ENCODE assay signal across 8 cellular contexts in genomic region chr9:127578952-127579853, GRCh38. TPM values are rescaled to one million over a fixed set of nuclear protein-coding genes. Genes with fewer than 3 reads are reported as not detected.
A peak's percentile ranks its signal among the peaks of the same experiment; 100 is the strongest.
DNase-seq lines count a peak whose midpoint lies in the region; ATAC-seq lines count a peak whose summit lies in the region.

No MANE protein-coding gene starts in this region.

- peaks cover 13% of the 10 kb centered on the region for H3K4me1 ChIP-seq in CD4-positive, CD25-positive, alpha-beta regulatory T cell (ENCODE audit: control insufficient read depth, insufficient read depth, low read length, poor library complexity, severe bottlenecking)

- ATAC-seq in CD4-positive, CD25-positive, alpha-beta regulatory T cell (ENCODE audit: low read depth in 2 of 2): peak; percentile 100
- ATAC-seq in activated T-helper 17 cell treated with anti-CD3 and anti-CD28 coated beads, Interleukin-2, amount 50 U/mL, for 72 hours (replicated peaks): peak; percentile 98
- peak; percentile 99 to 100 for ATAC-seq in natural killer cell treated with Interleukin-12 subunit alpha and Interleukin-12 subunit beta and Interleukin-15 and Interleukin-18, amount 100 ng/mL, for 72 hours

- no peaks in the 10 kb centered on the region for H3K9me3 ChIP-seq in CD4-positive, CD25-positive, alpha-beta regulatory T cell (ENCODE audit: control insufficient read depth in 2 of 2, low read length in 2 of 2)

- H3K27ac ChIP-seq in CD4-positive, CD25-positive, alpha-beta regulatory T cell (ENCODE audit: insufficient read depth, low read length, poor library complexity, severe bottlenecking): peak overlapping the region; percentile 53

- H3K4me3 Mint-ChIP-seq in CD4-positive, CD25-positive, alpha-beta regulatory T cell: peak overlapping the region in 3 of 4 donors; percentile 3 to 50 (median 33)
- H3K4me3 Mint-ChIP-seq in activated T-helper 17 cell treated with anti-CD3 and anti-CD28 coated beads, Interleukin-2, amount 50 U/mL, for 72 hours: peak overlapping the region; percentile 92
- H3K4me3 Mint-ChIP-seq in natural killer cell treated with Interleukin-12 subunit alpha and Interleukin-12 subunit beta and Interleukin-15 and Interleukin-18, amount 100 ng/mL, for 72 hours: peak overlapping the region; percentile 89

- no peaks in the 10 kb centered on the region for H3K36me3 ChIP-seq in CD4-positive, CD25-positive, alpha-beta regulatory T cell (ENCODE audit: control insufficient read depth, insufficient read depth, low read length)

- no peaks in the 10 kb centered on the region for H3K9me3 Mint-ChIP-seq in CD4-positive, CD25-positive, alpha-beta regulatory T cell
- H3K9me3 Mint-ChIP-seq in activated T-helper 17 cell treated with anti-CD3 and anti-CD28 coated beads, Interleukin-2, amount 50 U/mL, for 72 hours: no peaks in the 10 kb centered on the region
- H3K9me3 Mint-ChIP-seq in natural killer cell treated with Interleukin-12 subunit alpha and Interleukin-12 subunit beta and Interleukin-15 and Interleukin-18, amount 100 ng/mL, for 72 hours: no peaks in the 10 kb centered on the region

- H3K27ac Mint-ChIP-seq in CD4-positive, CD25-positive, alpha-beta regulatory T cell: peak overlapping the region; percentile 52 to 92 (median 88)
- peak overlapping the region; percentile 94 for H3K27ac Mint-ChIP-seq in activated T-helper 17 cell treated with anti-CD3 and anti-CD28 coated beads, Interleukin-2, amount 50 U/mL, for 72 hours
- peak overlapping the region; percentile 90 to 94 for H3K27ac Mint-ChIP-seq in natural killer cell treated with Interleukin-12 subunit alpha and Interleukin-12 subunit beta and Interleukin-15 and Interleukin-18, amount 100 ng/mL, for 72 hours

- H3K4me3 ChIP-seq in CD4-positive, CD25-positive, alpha-beta regulatory T cell (ENCODE audit: low read depth, low read length): no peak overlapping the region

- DNase-seq in CD4-positive, CD25-positive, alpha-beta regulatory T cell: peak; percentile 24 to 91 (median 35)
- peak; percentile 93 for DNase-seq in HT-29 (ENCODE audit: low spot score)
- peak; percentile 100 for DNase-seq in RKO (ENCODE audit: low spot score)
- peak; percentile 98 for DNase-seq in fibroblast of gingiva (ENCODE audit: low read depth)
- peak; percentile 92 for DNase-seq in natural killer cell treated with Interleukin-12 subunit alpha and Interleukin-12 subunit beta and Interleukin-15 and Interleukin-18, amount 100 ng/mL, for 72 hours (ENCODE audit: low spot score)
- peak; percentile 62 to 80 for DNase-seq in stimulated activated CD8-positive, alpha-beta memory T cell treated with anti-CD3 and anti-CD28 coated beads, Interleukin-7, amount 100 ng/mL, for 4 hours (ENCODE audit: low read depth in 2 of 2)
- no peak for DNase-seq in GM19238 (ENCODE audit: insufficient read length, low spot score)

- no peaks in the 10 kb centered on the region for H3K27me3 ChIP-seq in CD4-positive, CD25-positive, alpha-beta regulatory T cell (ENCODE audit: control insufficient read depth, insufficient read depth, low read length)

- no peaks in the 10 kb centered on the region for H3K36me3 Mint-ChIP-seq in CD4-positive, CD25-positive, alpha-beta regulatory T cell
- H3K36me3 Mint-ChIP-seq in activated T-helper 17 cell treated with anti-CD3 and anti-CD28 coated beads, Interleukin-2, amount 50 U/mL, for 72 hours (ENCODE audit: low read depth): peaks cover 6% of the 10 kb centered on the region
- H3K36me3 Mint-ChIP-seq in natural killer cell treated with Interleukin-12 subunit alpha and Interleukin-12 subunit beta and Interleukin-15 and Interleukin-18, amount 100 ng/mL, for 72 hours: no peaks in the 10 kb centered on the region

- H3K4me1 Mint-ChIP-seq in CD4-positive, CD25-positive, alpha-beta regulatory T cell: peaks cover 0 to 19% (median 10%) of the 10 kb centered on the region in 4 donors
- peaks cover 20% of the 10 kb centered on the region for H3K4me1 Mint-ChIP-seq in activated T-helper 17 cell treated with anti-CD3 and anti-CD28 coated beads, Interleukin-2, amount 50 U/mL, for 72 hours
- H3K4me1 Mint-ChIP-seq in natural killer cell treated with Interleukin-12 subunit alpha and Interleukin-12 subunit beta and Interleukin-15 and Interleukin-18, amount 100 ng/mL, for 72 hours (ENCODE audit: low read depth in 2 of 2): peaks cover 34% of the 10 kb centered on the region in 2 donors

- peaks cover 8% of the 10 kb centered on the region for H3K27me3 Mint-ChIP-seq in CD4-positive, CD25-positive, alpha-beta regulatory T cell
- H3K27me3 Mint-ChIP-seq in activated T-helper 17 cell treated with anti-CD3 and anti-CD28 coated beads, Interleukin-2, amount 50 U/mL, for 72 hours: no peaks in the 10 kb centered on the region
- H3K27me3 Mint-ChIP-seq in natural killer cell treated with Interleukin-12 subunit alpha and Interleukin-12 subunit beta and Interleukin-15 and Interleukin-18, amount 100 ng/mL, for 72 hours: no peaks in the 10 kb centered on the region

RNA-seq across cellular contexts. Expression of gene STXBP1, which starts 32.9 kb away (rescaled TPM):
- total RNA-seq in CD4-positive, CD25-positive, alpha-beta regulatory T cell: 1.3 TPM
- polyA plus RNA-seq in CD4-positive, CD25-positive, alpha-beta regulatory T cell: 1 to 10 TPM in 1 of 4 donors, under 1 TPM in 3; 0.07 to 1.3 (median 0.19) TPM
- total RNA-seq in HT-29 (2014; rRNA removed; shearing (Covaris generic)): 6.3 and 8.0 TPM in 2 replicates
- total RNA-seq in activated T-helper 17 cell treated with anti-CD3 and anti-CD28 coated beads, Interleukin-2, amount 50 U/mL, for 72 hours: 10 to 100 TPM; 14.7 to 17.1 TPM
- total RNA-seq in natural killer cell treated with Interleukin-12 subunit alpha and Interleukin-12 subunit beta and Interleukin-15 and Interleukin-18, amount 100 ng/mL, for 72 hours: 1 to 10 TPM; 4.0 to 8.1 TPM

Comparison
In these comparisons a context has a peak if more than half of its experiments do, and no peak if none do; other contexts are left out.
1. H3K4me3 Mint-ChIP-seq: peak in every context shown above with its lines; median percentile 92 in activated T-helper 17 cell treated with anti-CD3 and anti-CD28 coated beads, Interleukin-2, amount 50 U/mL, for 72 hours; 89 in natural killer cell treated with Interleukin-12 subunit alpha and Interleukin-12 subunit beta and Interleukin-15 and Interleukin-18, amount 100 ng/mL, for 72 hours; 33 in CD4-positive, CD25-positive, alpha-beta regulatory T cell.